Comparison of ENCODE assay signal across 15 cellular contexts in genomic region chr18:72692086-72692485, GRCh38.
DNase-seq lines count a peak whose midpoint lies in the region; ATAC-seq, FAIRE-seq and TF ChIP-seq lines count a peak whose summit lies in the region.
"Had no signal": no experiment of that assay in that cellular context is flagged by ENCODE, and none has a peak within 500 bp of the region (broad histone marks: within the 10 kb centered on the region; RNA-seq: fewer than 3 reads in every experiment).

No MANE protein-coding gene starts in this region.

- H3K4me1 ChIP-seq in SK-N-SH (ENCODE audit: control insufficient read depth in 1 of 2, insufficient read depth in 2 of 2, low read depth in 1 of 2, low read length in 1 of 2), result peaks cover 0 to 5% of the 10 kb centered on the region in 2 experiments; a peak in 2 of 4 replicates
- peaks cover 11% of the 10 kb centered on the region for H3K4me1 ChIP-seq in keratinocyte (ENCODE audit: control insufficient read depth, extremely low read depth, insufficient read depth, low read length)
- H3K4me1 ChIP-seq in thyroid gland, result peaks cover 0 to 4% of the 10 kb centered on the region in 2 donors
- peaks cover 2% of the 10 kb centered on the region for H3K4me1 ChIP-seq in ovary (ENCODE audit: insufficient read depth)

- TF ChIP-seq POLR2A in thyroid gland (IDR thresholded peaks at IDR 0.05), result peak in 1 of 2 donors; percentile 60
- TF ChIP-seq POLR2A in ovary (IDR thresholded peaks at IDR 0.05), result no peak

- CTCF ChIA-PET in SK-N-SH (lab: Yijun Ruan, JAX), result interaction anchor here (0.7 kb wide), 1 partner anchor 39 kb away, joined by 3 read pairs; no protein-coding TSS in a partner anchor

- DNase-seq in NCI-H1436 (lab: John Stamatoyannopoulos, UW), result peak; percentile 15
- DNase-seq in NCI-H1436 treated with DMSO at 0.1 percent for 48 hours (lab: John Stamatoyannopoulos, UW), result no peak
- DNase-seq in SK-N-SH, result peak; percentile 39
- no peak for DNase-seq in keratinocyte (ENCODE audit: low read depth, low spot score)
- DNase-seq in thyroid gland, result peak; percentile 38 to 47
- DNase-seq in ovary, result no peak
- DNase-seq in immature natural killer cell, result no peak
- DNase-seq: activated naive CD8-positive, alpha-beta T cell treated with anti-CD3 and anti-CD28 coated beads for 36 hours; NCI-H526; T-helper 1 cell had no signal

- no peak overlapping the region for H3K27ac Mint-ChIP-seq in immature natural killer cell
- H3K27ac Mint-ChIP-seq: activated naive CD8-positive, alpha-beta T cell treated with anti-CD3 and anti-CD28 coated beads for 36 hours had no signal

- TF ChIP-seq CTCF in SK-N-SH (IDR thresholded peaks at IDR 0.05) (no peak), keratinocyte (optimal IDR thresholded peaks at IDR 0.05 in 1 of 3, IDR thresholded peaks at IDR 0.05 in 1 of 3, conservative IDR thresholded peaks at IDR 0.05 in 1 of 3; ENCODE audit: extremely low read depth in 1 of 3, insufficient read depth in 2 of 3, low read length in 3 of 3) (no peak), thyroid gland (IDR thresholded peaks at IDR 0.05) (no peak), ovary (IDR thresholded peaks at IDR 0.05) (no peak)

- H3K9me3 ChIP-seq in SK-N-SH (no peaks in the 10 kb centered on the region), keratinocyte (ENCODE audit: control insufficient read depth, low read depth, low read length) (no peaks in the 10 kb centered on the region), thyroid gland (no peaks in the 10 kb centered on the region), ovary (no peaks in the 10 kb centered on the region)
- H3K9me3 ChIP-seq: thoracic aorta had no signal

- no peaks in the 10 kb centered on the region for H3K79me2 ChIP-seq in SK-N-SH (ENCODE audit: insufficient read depth)
- no peaks in the 10 kb centered on the region for H3K79me2 ChIP-seq in keratinocyte (ENCODE audit: control insufficient read depth, insufficient read depth, low read length)

- no peaks in the 10 kb centered on the region; the same call in 1 of the 2 replicates for H3K27me3 ChIP-seq in SK-N-SH (ENCODE audit: insufficient read depth)
- no peaks in the 10 kb centered on the region for H3K27me3 ChIP-seq in keratinocyte (ENCODE audit: control insufficient read depth, extremely low read depth, insufficient read depth, low read length)
- no peaks in the 10 kb centered on the region for H3K27me3 ChIP-seq in thyroid gland
- no peaks in the 10 kb centered on the region for H3K27me3 ChIP-seq in ovary

- peaks cover 3 to 24% (median 8%) of the 10 kb centered on the region in 6 donors for H3K9me3 Mint-ChIP-seq in immature natural killer cell
- H3K9me3 Mint-ChIP-seq: activated naive CD8-positive, alpha-beta T cell treated with anti-CD3 and anti-CD28 coated beads for 36 hours; IgD-negative memory B cell had no signal

- H3K9me2 ChIP-seq in SK-N-SH, result no peaks in the 10 kb centered on the region

- intact Hi-C loops in thyroid gland (cut with DNase I) (no loop called here), ovary (cut with DNase I) (no loop called here)

- H3K27me3 Mint-ChIP-seq in immature natural killer cell (ENCODE audit: low read depth in 3 of 3), result no peaks in the 10 kb centered on the region

- no peak for ATAC-seq in HG03175 (IDR thresholded peaks at IDR 0.05; ENCODE audit: unreplicated experiment)

- no peaks in the 10 kb centered on the region for H3F3A ChIP-seq in SK-N-SH (replicated peaks; ENCODE audit: insufficient read depth)

- H3K9ac ChIP-seq in SK-N-SH (no peak overlapping the region), keratinocyte (ENCODE audit: control insufficient read depth, extremely low read depth, insufficient read depth, low read length) (no peak overlapping the region)

- peak; percentile 34 for FAIRE-seq in keratinocyte (lab: Jason Lieb, UNC)
- FAIRE-seq: GM18507 had no signal

- H3K4me2 ChIP-seq in SK-N-SH, result no peak overlapping the region; the same call in 1 of the 2 replicates
- H3K4me2 ChIP-seq in keratinocyte (ENCODE audit: control insufficient read depth, extremely low read depth, insufficient read depth, low read depth, low read length), result peak overlapping the region; percentile 85

- H3K36me3 Mint-ChIP-seq in immature natural killer cell, result no peaks in the 10 kb centered on the region
- H3K36me3 Mint-ChIP-seq: activated naive CD8-positive, alpha-beta T cell treated with anti-CD3 and anti-CD28 coated beads for 36 hours; IgD-negative memory B cell had no signal

- H3K9me1 ChIP-seq in keratinocyte (ENCODE audit: control insufficient read depth, extremely low read depth, insufficient read depth, low read length), result no peaks in the 10 kb centered on the region

- POLR2A ChIA-PET in SK-N-SH (lab: Yijun Ruan, JAX), result no interaction called here

- H3K4me3 ChIP-seq in SK-N-SH (ENCODE audit: low read depth in 2 of 2, low read length in 1 of 2) (peak overlapping the region in 1 of 2 experiments; percentile 35; a peak in 1 of 4 replicates), keratinocyte (ENCODE audit: control insufficient read depth in 2 of 3, extremely low read depth in 1 of 3, insufficient read depth in 2 of 3, low read depth in 1 of 3, low read length in 3 of 3) (peak overlapping the region; percentile 1 to 46 (median 29)), thyroid gland (replicated peaks in 1 of 3) (no peak overlapping the region), ovary (no peak overlapping the region)
- H3K4me3 ChIP-seq: thoracic aorta had no signal

- H2AFZ ChIP-seq in SK-N-SH (ENCODE audit: low read depth), result no peak overlapping the region
- H2AFZ ChIP-seq in keratinocyte (ENCODE audit: control insufficient read depth, low read length), result peak overlapping the region; percentile 87

- TF ChIP-seq RAD21 in SK-N-SH (IDR thresholded peaks at IDR 0.05; ENCODE audit: low read length), result no peak

- no peak overlapping the region for H3K27ac ChIP-seq in SK-N-SH (ENCODE audit: low read depth in 2 of 2, low read length in 1 of 2)
- no peak overlapping the region for H3K27ac ChIP-seq in keratinocyte (ENCODE audit: control insufficient read depth, insufficient read depth, low read length)
- H3K27ac ChIP-seq in thyroid gland, result no peak overlapping the region
- H3K27ac ChIP-seq in ovary, result no peak overlapping the region
- H3K27ac ChIP-seq: 22Rv1, thoracic aorta had no signal

- no peak overlapping the region for H3K4me3 Mint-ChIP-seq in immature natural killer cell
- H3K4me3 Mint-ChIP-seq: activated naive CD8-positive, alpha-beta T cell treated with anti-CD3 and anti-CD28 coated beads for 36 hours had no signal

- no peaks in the 10 kb centered on the region for H3K4me1 Mint-ChIP-seq in immature natural killer cell
- H3K4me1 Mint-ChIP-seq: activated naive CD8-positive, alpha-beta T cell treated with anti-CD3 and anti-CD28 coated beads for 36 hours; IgD-negative memory B cell had no signal

- H3K36me3 ChIP-seq in SK-N-SH (replicated peaks in 1 of 2; ENCODE audit: control insufficient read depth in 1 of 2, insufficient read depth in 2 of 2, low read length in 1 of 2) (no peaks in the 10 kb centered on the region), keratinocyte (ENCODE audit: control insufficient read depth in 2 of 2, extremely low read depth in 1 of 2, insufficient read depth in 2 of 2, low read length in 2 of 2) (no peaks in the 10 kb centered on the region), thyroid gland (no peaks in the 10 kb centered on the region), ovary (no peaks in the 10 kb centered on the region)
- H3K36me3 ChIP-seq: thoracic aorta had no signal

- no peak for TF ChIP-seq EP300 in SK-N-SH (IDR thresholded peaks at IDR 0.05; ENCODE audit: borderline replicate concordance in 1 of 2, low read depth in 1 of 2, low read length in 1 of 2)
- no peak for TF ChIP-seq EP300 in ovary (IDR thresholded peaks at IDR 0.05)

- dilution Hi-C loops in keratinocyte (cut with MboI; ENCODE audit: extremely low pct_ligation_motif_present, low sequenced_read_pairs), result no loop called here

- no peaks in the 10 kb centered on the region for H4K20me1 ChIP-seq in SK-N-SH (ENCODE audit: insufficient read depth)
- H4K20me1 ChIP-seq in keratinocyte (ENCODE audit: control insufficient read depth, extremely low read depth, insufficient read depth, low read length), result no peaks in the 10 kb centered on the region

- 2% methylated on average over 8 of the region's 16 CpGs for WGBS in SK-N-SH (ENCODE audit: low lambda C conversion rate)
- 6 to 14% methylated on average over 15 to 16 of the region's 16 CpGs for WGBS in thyroid gland, 2 donors
- 1 to 5% (median 2%) methylated on average over 16 of the region's 16 CpGs for WGBS in ovary, 3 donors

TF ChIP-seq in SK-N-SH, 30 proteins besides CTCF, POLR2A, EP300 and RAD21:
- no peak for TF ChIP-seq USF1 (IDR thresholded peaks at IDR 0.05; ENCODE audit: borderline replicate concordance, low read depth)
- TF ChIP-seq SIN3A (IDR thresholded peaks at IDR 0.05; ENCODE audit: borderline replicate concordance, low read depth, low read length), result no peak
- TF ChIP-seq FOSL2 (IDR thresholded peaks at IDR 0.05; ENCODE audit: borderline replicate concordance, low read depth), result no peak
- TF ChIP-seq EZH2phosphoT487 (IDR thresholded peaks at IDR 0.05; ENCODE audit: borderline replicate concordance, low read depth), result no peak
- no peak for TF ChIP-seq TEAD4 (IDR thresholded peaks at IDR 0.05; ENCODE audit: borderline replicate concordance, insufficient read depth)
- no peak for TF ChIP-seq ELF1 (IDR thresholded peaks at IDR 0.05)
- TF ChIP-seq GABPA (IDR thresholded peaks at IDR 0.05; ENCODE audit: low read depth), result no peak
- no peak for TF ChIP-seq GATA2 (CRISPR knock-in tag; IDR thresholded peaks at IDR 0.05)
- TF ChIP-seq RCOR1 (IDR thresholded peaks at IDR 0.05; ENCODE audit: low read length), result no peak
- TF ChIP-seq NFIC (IDR thresholded peaks at IDR 0.05; ENCODE audit: borderline replicate concordance), result no peak
TF ChIP-seq in SK-N-SH: peak in this region for 0.

Comparison
In these comparisons a context has a peak if more than half of its experiments do, and no peak if none do; other contexts are left out.
1. DNase-seq: peak in NCI-H1436 (single experiment), SK-N-SH (single experiment) and thyroid gland (2 of 2); none in NCI-H1436 treated with DMSO at 0.1 percent for 48 hours (single experiment), keratinocyte (single experiment), ovary (0 of 5) and immature natural killer cell (0 of 3).
2. H3K4me3 ChIP-seq: peak in keratinocyte (3 of 3); none in thyroid gland (0 of 3) and ovary (single experiment).